ENCODE assay signal across 10 cellular contexts in genomic region chr15:40238481-40238926, GRCh38. TPM values are rescaled to one million over a fixed set of nuclear protein-coding genes. Genes with fewer than 3 reads are reported as not detected.
DNase-seq lines count a peak whose midpoint lies in the region; ATAC-seq and TF ChIP-seq lines count a peak whose summit lies in the region.
"Had no signal": no experiment of that assay in that cellular context is flagged by ENCODE, and none has a peak within 500 bp of the region (broad histone marks: within the 10 kb centered on the region; RNA-seq: fewer than 3 reads in every experiment).

No MANE protein-coding gene starts in this region.

- H3K9me3 ChIP-seq in BLaER1 (no peaks in the 10 kb centered on the region), MM.1S (replicated peaks; ENCODE audit: insufficient read depth, low read length) (no peaks in the 10 kb centered on the region), duodenal mucosa (ENCODE audit: control insufficient read depth in 1 of 2, low read length in 2 of 2) (no peaks in the 10 kb centered on the region), neural cell (ENCODE audit: low read length) (no peaks in the 10 kb centered on the region)

- H3K4me2 ChIP-seq in BLaER1, result peak overlapping the region; percentile 91
- H3K4me2 ChIP-seq in MM.1S (ENCODE audit: low read depth, low read length), result peak overlapping the region; percentile 59
- H3K4me2 ChIP-seq in neural cell (ENCODE audit: low read length), result peak overlapping the region; percentile 97

- H2AFZ ChIP-seq in MM.1S (ENCODE audit: low read length) (no peak overlapping the region), neural cell (ENCODE audit: low read depth, low read length) (peak overlapping the region; percentile 27)

- DNase-seq in MM.1S, result no peak
- DNase-seq in sciatic nerve (ENCODE audit: low spot score), result no peak
- DNase-seq in NCI-H1694 (lab: John Stamatoyannopoulos, UW), result no peak
- DNase-seq: activated gamma-delta T cell treated with Interleukin-2 at 50 U/mL for 16 hours had no signal

- H3K9me2 ChIP-seq in MM.1S (replicated peaks; ENCODE audit: insufficient read depth, low read length) (no peaks in the 10 kb centered on the region), neural cell (ENCODE audit: insufficient read depth, low read length) (no peaks in the 10 kb centered on the region)

- H3K27ac ChIP-seq in BLaER1 (no peak overlapping the region), MM.1S (ENCODE audit: low read length) (no peak overlapping the region), duodenal mucosa (ENCODE audit: low read depth, low read length) (no peak overlapping the region), neural cell (ENCODE audit: low read length) (peak overlapping the region; percentile 81)

- TF ChIP-seq CTCF in MM.1S (IDR thresholded peaks at IDR 0.05; ENCODE audit: low read length) (no peak), neural cell (IDR thresholded peaks at IDR 0.05; ENCODE audit: poor library complexity, severe bottlenecking) (no peak)

- H3K4me1 ChIP-seq in BLaER1 (peaks cover 51% of the 10 kb centered on the region), MM.1S (ENCODE audit: low read length) (peaks cover 17% of the 10 kb centered on the region), duodenal mucosa (ENCODE audit: control insufficient read depth in 1 of 2, insufficient read depth in 2 of 2, low read length in 2 of 2) (peaks cover 0 to 6% of the 10 kb centered on the region in 2 donors)

- intact Hi-C loops in sciatic nerve (cut with DNase I), result no loop called here

- H3K9ac ChIP-seq in BLaER1 (no peak overlapping the region), MM.1S (ENCODE audit: low read length) (no peak overlapping the region; the same call in 1 of the 2 replicates), duodenal mucosa (ENCODE audit: low read depth in 1 of 2, low read length in 2 of 2) (no peak overlapping the region), neural cell (ENCODE audit: low read length) (peak overlapping the region; percentile 76)

- ATAC-seq in GM21786 (IDR thresholded peaks at IDR 0.05; ENCODE audit: unreplicated experiment) (no peak), sciatic nerve (no peak), GM19455 (IDR thresholded peaks at IDR 0.05; ENCODE audit: unreplicated experiment) (no peak)

- H3K79me2 ChIP-seq in MM.1S (ENCODE audit: low read length) (no peaks in the 10 kb centered on the region), neural cell (replicated peaks; ENCODE audit: insufficient read depth, low read length) (no peaks in the 10 kb centered on the region)

- no peaks in the 10 kb centered on the region for H4K20me1 ChIP-seq in BLaER1
- no peaks in the 10 kb centered on the region for H4K20me1 ChIP-seq in MM.1S (ENCODE audit: insufficient read depth, low read length)
- H4K20me1 ChIP-seq in neural cell (ENCODE audit: insufficient read depth), result no peaks in the 10 kb centered on the region

- H3K36me3 ChIP-seq in BLaER1, result peaks cover 4% of the 10 kb centered on the region; the same call in 1 of the 2 replicates
- H3K36me3 ChIP-seq in MM.1S (replicated peaks; ENCODE audit: insufficient read depth, low read length), result no peaks in the 10 kb centered on the region
- no peaks in the 10 kb centered on the region for H3K36me3 ChIP-seq in duodenal mucosa (ENCODE audit: control insufficient read depth in 1 of 2, insufficient read depth in 2 of 2, low read length in 2 of 2)
- H3K36me3 ChIP-seq in neural cell (ENCODE audit: insufficient read depth, low read length), result no peaks in the 10 kb centered on the region

- H3K4me3 ChIP-seq in BLaER1 (peak overlapping the region; percentile 59), MM.1S (ENCODE audit: low read length) (0 out of 2 replicates have a peak overlapping the region, but pooled peaks have one; percentile 34), duodenal mucosa (ENCODE audit: low read depth in 1 of 2, low read length in 2 of 2) (peak overlapping the region; percentile 43 to 45), neural cell (ENCODE audit: low read length) (peak overlapping the region; percentile 71)

- H3K27me3 ChIP-seq in BLaER1, result peaks cover 7% of the 10 kb centered on the region; the same call in 1 of the 2 replicates
- no peaks in the 10 kb centered on the region for H3K27me3 ChIP-seq in MM.1S (replicated peaks; ENCODE audit: insufficient read depth, low read length)
- H3K27me3 ChIP-seq in duodenal mucosa (ENCODE audit: control insufficient read depth in 1 of 2, insufficient read depth in 2 of 2, low read length in 2 of 2), result peaks cover 4 to 11% of the 10 kb centered on the region in 2 donors
- no peaks in the 10 kb centered on the region for H3K27me3 ChIP-seq in neural cell (ENCODE audit: insufficient read depth, low read depth, low read length)

- no peak for TF ChIP-seq EP300 in neural cell (conservative IDR thresholded peaks at IDR 0.05; ENCODE audit: poor library complexity, severe bottlenecking)

- H3F3A ChIP-seq in MM.1S (ENCODE audit: insufficient read depth, low read length), result no peaks in the 10 kb centered on the region; the same call in 1 of the 2 replicates
- no peaks in the 10 kb centered on the region for H3F3A ChIP-seq in neural cell (ENCODE audit: insufficient read depth, low read length, poor library complexity, severe bottlenecking)

- no peak for TF ChIP-seq RAD21 in neural cell (conservative IDR thresholded peaks at IDR 0.05)

TF ChIP-seq in neural cell, 6 proteins besides CTCF, POLR2A, EP300 and RAD21:
- TF ChIP-seq POLR2AphosphoS5 (IDR thresholded peaks at IDR 0.05) (peak; percentile 24), MXI1 (conservative IDR thresholded peaks at IDR 0.05; ENCODE audit: poor library complexity, severe bottlenecking) (no peak), EZH2 (IDR thresholded peaks at IDR 0.05; ENCODE audit: borderline replicate concordance, insufficient read depth, low read length, poor library complexity, severe bottlenecking) (no peak), TAF1 (IDR thresholded peaks at IDR 0.05; ENCODE audit: low read depth) (no peak)

RNA-seq across cellular contexts. Expression of gene PAK6, which starts 0.4 kb away (rescaled TPM):
- polyA plus RNA-seq in neural cell, result 32.4 and 38.9 TPM in 2 replicates
- polyA minus RNA-seq in neural cell, result 40.3 and 57.7 TPM in 2 replicates
- 0.31 TPM for total RNA-seq in sciatic nerve

RNA-seq across cellular contexts. Expression of gene ANKRD63, which starts 44.4 kb away (rescaled TPM):
- polyA plus RNA-seq in neural cell, result 2.1 TPM in 1 of 2 replicates, not detected in the other
- not detected in 2 replicates for polyA minus RNA-seq in neural cell
- not detected for total RNA-seq in sciatic nerve
- total RNA-seq: liver had no signal
- polyA plus RNA-seq: liver had no signal
